In the genomic region with DNA sequence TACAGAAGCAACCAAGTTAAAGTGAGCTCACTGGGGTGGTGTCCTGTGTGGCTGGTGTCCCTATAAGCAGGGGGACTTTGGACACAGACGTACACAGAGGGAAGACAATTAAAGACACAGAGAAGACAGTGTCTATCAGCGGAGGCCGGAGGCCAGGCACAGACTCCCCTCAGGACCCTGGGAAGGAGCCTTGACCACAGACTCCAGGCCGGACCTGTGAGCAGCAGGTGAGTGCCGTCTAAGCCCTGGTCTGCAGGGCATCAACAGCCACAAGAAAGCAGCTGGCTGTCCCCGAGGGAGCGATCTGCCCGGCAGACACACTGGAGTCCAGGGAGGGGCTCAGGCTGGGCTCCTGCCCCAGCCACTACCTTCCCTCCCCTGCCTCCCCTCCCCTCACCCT, we compare ENCODE assay signal across 16 cellular contexts.
"Had no signal": no experiment of that assay in that cellular context is flagged by ENCODE, and none has a peak within 500 bp of the region (broad histone marks: within the 10 kb centered on the region; RNA-seq: fewer than 3 reads in every experiment).

No MANE protein-coding gene starts in this region.

- H3K27ac ChIP-seq: cardiac muscle cell, hepatocyte, pancreas, thyroid gland had no signal

- DNase-seq: activated gamma-delta T cell treated with Interleukin-2 at 50 U/mL for 16 hours; activated T-cell treated with anti-CD3 and anti-CD28 coated beads, Interleukin-2, amount 50 U/mL, for 24 hours; stimulated activated CD4-positive, alpha-beta T cell treated with anti-CD3 and anti-CD28 coated beads, Interleukin-12 subunit alpha, Interleukin-12 subunit beta, amount 100 ng/mL, for 4 hours; stimulated activated CD4-positive, alpha-beta T cell treated with anti-CD3 and anti-CD28 coated beads, Interleukin-2, amount 100 ng/mL, for 24 hours; T-helper 9 cell; thyroid gland had no signal

- H3K27ac Mint-ChIP-seq: activated T-cell treated with anti-CD3 and anti-CD28 coated beads, Interleukin-2, amount 50 U/mL, for 24 hours; mesothelial cell of epicardium; stimulated activated effector memory CD8-positive, alpha-beta T cell treated with anti-CD3 and anti-CD28 coated beads, Interleukin-12 subunit alpha, Interleukin-12 subunit beta, amount 100 ng/mL, for 72 hours; T-cell had no signal

- FAIRE-seq: colon, keratinocyte, pancreas had no signal

- H3K27me3 Mint-ChIP-seq: activated T-cell treated with anti-CD3 and anti-CD28 coated beads, Interleukin-2, amount 50 U/mL, for 24 hours had no signal

- H3K4me3 Mint-ChIP-seq: activated T-cell treated with anti-CD3 and anti-CD28 coated beads, Interleukin-2, amount 50 U/mL, for 24 hours; mesothelial cell of epicardium; stimulated activated effector memory CD8-positive, alpha-beta T cell treated with anti-CD3 and anti-CD28 coated beads, Interleukin-12 subunit alpha, Interleukin-12 subunit beta, amount 100 ng/mL, for 72 hours; T-cell had no signal

- H3K4me3 ChIP-seq: cardiac muscle cell, hepatocyte, pancreas, thyroid gland had no signal

- ATAC-seq: activated CD4-positive, CD25-positive, alpha-beta regulatory T cell treated with anti-CD3 and anti-CD28 coated beads, Interleukin-2, amount 50 U/mL, for 24 hours; esophagus mucosa; pancreas; stimulated activated effector memory CD8-positive, alpha-beta T cell treated with anti-CD3 and anti-CD28 coated beads, Interleukin-12 subunit alpha, Interleukin-12 subunit beta, amount 100 ng/mL, for 72 hours had no signal

- H3K9me3 Mint-ChIP-seq: activated T-cell treated with anti-CD3 and anti-CD28 coated beads, Interleukin-2, amount 50 U/mL, for 24 hours; mesothelial cell of epicardium; stimulated activated effector memory CD8-positive, alpha-beta T cell treated with anti-CD3 and anti-CD28 coated beads, Interleukin-12 subunit alpha, Interleukin-12 subunit beta, amount 100 ng/mL, for 72 hours; T-cell had no signal

- H3K36me3 Mint-ChIP-seq: mesothelial cell of epicardium; stimulated activated effector memory CD8-positive, alpha-beta T cell treated with anti-CD3 and anti-CD28 coated beads, Interleukin-12 subunit alpha, Interleukin-12 subunit beta, amount 100 ng/mL, for 72 hours; T-cell had no signal

- H3K4me1 Mint-ChIP-seq: mesothelial cell of epicardium; stimulated activated effector memory CD8-positive, alpha-beta T cell treated with anti-CD3 and anti-CD28 coated beads, Interleukin-12 subunit alpha, Interleukin-12 subunit beta, amount 100 ng/mL, for 72 hours; T-cell had no signal
